In genomic region chr5:35205186-35205585, GRCh38 we compare ENCODE assay signal across 29 cellular contexts. TPM values are rescaled to one million over a fixed set of nuclear protein-coding genes. Genes with fewer than 3 reads are reported as not detected.
"Had no signal": no experiment of that assay in that cellular context is flagged by ENCODE, and none has a peak within 500 bp of the region (broad histone marks: within the 10 kb centered on the region; RNA-seq: fewer than 3 reads in every experiment).

No MANE protein-coding gene starts in this region.

- H3K9ac ChIP-seq: KMS-11, SK-N-SH had no signal

- H3K4me3 ChIP-seq: adrenal gland, body of pancreas, Peyer's patch, SJCRH30 had no signal

- H3K9me3 ChIP-seq: adrenal gland, body of pancreas, Peyer's patch, SJCRH30, SK-N-SH had no signal

- ATAC-seq: activated CD4-positive, alpha-beta T cell treated with anti-CD3 and anti-CD28 coated beads for 36 hours; body of pancreas had no signal

- H3K36me3 ChIP-seq: adrenal gland, Peyer's patch, SJCRH30 had no signal

- DNase-seq: activated CD4-positive, alpha-beta memory T cell treated with anti-CD3 and anti-CD28 coated beads, Interleukin-2, amount 10 ng/mL, durations not matched to agents 7 days and 5 days; activated CD4-positive, alpha-beta T cell treated with anti-CD3 and anti-CD28 coated beads for 36 hours; activated CD4-positive, alpha-beta T cell treated with anti-CD3 and anti-CD28 coated beads, Interleukin-2, amount 50 U/mL, for 1 hour; activated naive CD4-positive, alpha-beta T cell treated with anti-CD3 and anti-CD28 coated beads, Interleukin-2, amount 50 U/mL, for 16 hours; activated naive CD8-positive, alpha-beta T cell treated with anti-CD3 and anti-CD28 coated beads, Interleukin-2, amount 10 ng/mL, durations not matched to agents 7 days and 5 days; adrenal gland; aorta; body of pancreas; MM.1S; NCI-H1105; NCI-H1436; NCI-H1694 treated with DMSO at 0.1 percent for 48 hours; NCI-H2029 treated with DMSO at 0.1 percent for 48 hours; NCI-H345; NCI-H510A; NCI-H526 treated with DMSO at 0.1 percent for 48 hours; NCI-H82; OCI-M1; Peyer's patch; Right ventricle myocardium superior; SJCRH30; SK-N-SH; T-helper 1 cell had no signal

- H3K4me2 ChIP-seq: KMS-11, SK-N-SH had no signal

- H3K27me3 ChIP-seq: adrenal gland, body of pancreas, Peyer's patch, SJCRH30 had no signal

- H3K4me1 ChIP-seq: body of pancreas, SJCRH30 had no signal

- H3K27ac ChIP-seq: adrenal gland, body of pancreas, KMS-11, Peyer's patch, RWPE1, SJCRH30, VCaP had no signal

RNA-seq across cellular contexts. Expression of gene PRLR, which starts 25.1 kb away (rescaled TPM):
- total RNA-seq: activated CD4-positive, alpha-beta memory T cell treated with anti-CD3 and anti-CD28 coated beads, Interleukin-2, amount 10 ng/mL, durations not matched to agents 7 days and 5 days; activated CD8-positive, alpha-beta memory T cell treated with anti-CD3 and anti-CD28 coated beads for 36 hours; activated naive CD8-positive, alpha-beta T cell treated with anti-CD3 and anti-CD28 coated beads, Interleukin-2, amount 10 ng/mL, durations not matched to agents 7 days and 5 days; bronchial epithelial cell; SJCRH30; T-helper 2 cell treated with Interferon-gamma antibody and Interleukin-4, amounts not matched to agents 100 ng/mL and 5 ng/mL, for 36 hours had no signal
